Comparison of ENCODE assay signal across 12 cellular contexts in genomic region chr6:144347447-144347758, GRCh38.
DNase-seq lines count a peak whose midpoint lies in the region; ATAC-seq and TF ChIP-seq lines count a peak whose summit lies in the region.
"Had no signal": no experiment of that assay in that cellular context is flagged by ENCODE, and none has a peak within 500 bp of the region (broad histone marks: within the 10 kb centered on the region; RNA-seq: fewer than 3 reads in every experiment).

No MANE protein-coding gene starts in this region.

- no peak for TF ChIP-seq EP300 in stomach (IDR thresholded peaks at IDR 0.05)

- H3K27me3 ChIP-seq in esophagus squamous epithelium (no peaks in the 10 kb centered on the region), stomach (no peaks in the 10 kb centered on the region)
- H3K27me3 ChIP-seq: sigmoid colon had no signal

- CTCF ChIA-PET in activated naive CD4-positive, alpha-beta T cell treated with anti-CD3 and anti-CD28 coated beads, Interleukin-2, amount 10 ng/mL, durations not matched to agents 7 days and 5 days (lab: Charles Lee), result interaction anchor here (1.5 kb wide), 1 partner anchor 11 kb away, joined by 3 read pairs; no protein-coding TSS in a partner anchor

- no peaks in the 10 kb centered on the region for H3K36me3 ChIP-seq in esophagus squamous epithelium
- no peaks in the 10 kb centered on the region for H3K36me3 ChIP-seq in stomach
- H3K36me3 ChIP-seq: sigmoid colon had no signal

- TF ChIP-seq CTCF in esophagus squamous epithelium (IDR thresholded peaks at IDR 0.05) (no peak), stomach (IDR thresholded peaks at IDR 0.05) (no peak)

- H3K4me1 Mint-ChIP-seq in activated naive CD4-positive, alpha-beta T cell treated with anti-CD3 and anti-CD28 coated beads, Interleukin-2, amount 10 ng/mL, durations not matched to agents 7 days and 5 days, result peaks cover 89% of the 10 kb centered on the region
- peaks cover 71% of the 10 kb centered on the region for H3K4me1 Mint-ChIP-seq in T-helper 17 cell

- intact Hi-C loops in esophagus squamous epithelium (cut with DNase I), result no loop called here
- intact Hi-C loops in stomach (cut with DNase I; ENCODE audit: low total_unique reads), result no loop called here

- H3K4me1 ChIP-seq in esophagus squamous epithelium (peaks cover 38 to 99% (median 73%) of the 10 kb centered on the region in 3 donors), stomach (peaks cover 54 to 99% (median 66%) of the 10 kb centered on the region in 4 donors)

- H3K27me3 Mint-ChIP-seq in activated naive CD4-positive, alpha-beta T cell treated with anti-CD3 and anti-CD28 coated beads, Interleukin-2, amount 10 ng/mL, durations not matched to agents 7 days and 5 days, result no peaks in the 10 kb centered on the region
- H3K27me3 Mint-ChIP-seq in T-helper 17 cell, result no peaks in the 10 kb centered on the region

- peak overlapping the region; percentile 77 for H3K27ac Mint-ChIP-seq in activated naive CD4-positive, alpha-beta T cell treated with anti-CD3 and anti-CD28 coated beads, Interleukin-2, amount 10 ng/mL, durations not matched to agents 7 days and 5 days
- H3K27ac Mint-ChIP-seq in T-helper 17 cell, result peak overlapping the region; percentile 98

- peaks cover 2% of the 10 kb centered on the region for H3K9me3 Mint-ChIP-seq in activated naive CD4-positive, alpha-beta T cell treated with anti-CD3 and anti-CD28 coated beads, Interleukin-2, amount 10 ng/mL, durations not matched to agents 7 days and 5 days

- TF ChIP-seq POLR2A in esophagus squamous epithelium (IDR thresholded peaks at IDR 0.05) (no peak), stomach (IDR thresholded peaks at IDR 0.05) (no peak)

- peaks cover 36% of the 10 kb centered on the region for H3K36me3 Mint-ChIP-seq in activated naive CD4-positive, alpha-beta T cell treated with anti-CD3 and anti-CD28 coated beads, Interleukin-2, amount 10 ng/mL, durations not matched to agents 7 days and 5 days
- H3K36me3 Mint-ChIP-seq in T-helper 17 cell (ENCODE audit: low read depth), result peaks cover 8% of the 10 kb centered on the region

- H3K27ac ChIP-seq in esophagus squamous epithelium (peak overlapping the region; percentile 16 to 75 (median 56)), stomach (peak overlapping the region; percentile 16 to 72 (median 30))

- DNase-seq in activated naive CD4-positive, alpha-beta T cell treated with anti-CD3 and anti-CD28 coated beads, Interleukin-2, amount 10 ng/mL, durations not matched to agents 7 days and 5 days, result no peak
- no peak for DNase-seq in activated naive CD4-positive, alpha-beta T cell (lab: John Stamatoyannopoulos, UW)
- no peak for DNase-seq in T-helper 17 cell
- no peak for DNase-seq in esophagus squamous epithelium (lab: John Stamatoyannopoulos, UW)
- DNase-seq in stomach, result no peak
- DNase-seq in HuH-7.5 (ENCODE audit: low spot score), result no peak
- DNase-seq in NCI-H1417 treated with DMSO at 0.1 percent for 48 hours (lab: John Stamatoyannopoulos, UW), result no peak
- no peak for DNase-seq in LoVo (ENCODE audit: low spot score)
- DNase-seq: COR-L47; NCI-H187; sigmoid colon; stimulated activated naive CD4-positive, alpha-beta T cell had no signal

- H3K4me3 ChIP-seq in esophagus squamous epithelium, result no peak overlapping the region
- H3K4me3 ChIP-seq in stomach, result no peak overlapping the region
- H3K4me3 ChIP-seq: sigmoid colon had no signal

- peak overlapping the region; percentile 69 for H3K4me3 Mint-ChIP-seq in activated naive CD4-positive, alpha-beta T cell treated with anti-CD3 and anti-CD28 coated beads, Interleukin-2, amount 10 ng/mL, durations not matched to agents 7 days and 5 days
- H3K4me3 Mint-ChIP-seq in T-helper 17 cell, result peak overlapping the region; percentile 88

- ATAC-seq in T-helper 17 cell, result no peak

- no peaks in the 10 kb centered on the region for H3K9me3 ChIP-seq in T-helper 17 cell (ENCODE audit: control insufficient read depth, low read length, poor library complexity, severe bottlenecking)
- no peaks in the 10 kb centered on the region for H3K9me3 ChIP-seq in esophagus squamous epithelium
- H3K9me3 ChIP-seq in stomach, result no peaks in the 10 kb centered on the region
- H3K9me3 ChIP-seq: sigmoid colon had no signal
